Comparison of ENCODE assay signal across 1 cellular context in the genomic region with DNA sequence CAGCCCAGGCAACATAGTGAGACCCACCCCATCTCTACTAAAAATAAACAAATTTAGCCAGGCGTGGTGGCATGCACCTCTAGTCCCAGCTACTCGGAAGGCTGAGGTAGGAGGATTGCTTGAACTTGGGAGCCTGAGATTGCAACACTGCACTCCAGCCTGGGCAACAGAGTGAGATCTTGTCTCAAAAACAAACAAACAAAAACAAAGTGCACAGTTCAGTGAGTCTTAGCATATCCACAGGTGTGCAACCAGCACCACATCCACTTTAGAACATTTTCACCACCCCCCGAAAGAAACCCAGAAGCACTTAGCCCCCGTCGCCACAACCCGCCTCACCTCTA.
TF ChIP-seq lines count a peak whose summit lies in the region.

No MANE protein-coding gene starts in this region.

TF ChIP-seq in HCT116, 20 proteins besides CTCF, POLR2A, EP300 and RAD21:
- no peak for TF ChIP-seq YY1 (IDR thresholded peaks at IDR 0.05; ENCODE audit: extremely low read depth, insufficient replicate concordance, low read depth, low read length)
- no peak for TF ChIP-seq MAX (IDR thresholded peaks at IDR 0.05)
- no peak for TF ChIP-seq FOSL1 (IDR thresholded peaks at IDR 0.05; ENCODE audit: low read depth)
- TF ChIP-seq JUND (IDR thresholded peaks at IDR 0.05): no peak
- TF ChIP-seq, protein P1, sequence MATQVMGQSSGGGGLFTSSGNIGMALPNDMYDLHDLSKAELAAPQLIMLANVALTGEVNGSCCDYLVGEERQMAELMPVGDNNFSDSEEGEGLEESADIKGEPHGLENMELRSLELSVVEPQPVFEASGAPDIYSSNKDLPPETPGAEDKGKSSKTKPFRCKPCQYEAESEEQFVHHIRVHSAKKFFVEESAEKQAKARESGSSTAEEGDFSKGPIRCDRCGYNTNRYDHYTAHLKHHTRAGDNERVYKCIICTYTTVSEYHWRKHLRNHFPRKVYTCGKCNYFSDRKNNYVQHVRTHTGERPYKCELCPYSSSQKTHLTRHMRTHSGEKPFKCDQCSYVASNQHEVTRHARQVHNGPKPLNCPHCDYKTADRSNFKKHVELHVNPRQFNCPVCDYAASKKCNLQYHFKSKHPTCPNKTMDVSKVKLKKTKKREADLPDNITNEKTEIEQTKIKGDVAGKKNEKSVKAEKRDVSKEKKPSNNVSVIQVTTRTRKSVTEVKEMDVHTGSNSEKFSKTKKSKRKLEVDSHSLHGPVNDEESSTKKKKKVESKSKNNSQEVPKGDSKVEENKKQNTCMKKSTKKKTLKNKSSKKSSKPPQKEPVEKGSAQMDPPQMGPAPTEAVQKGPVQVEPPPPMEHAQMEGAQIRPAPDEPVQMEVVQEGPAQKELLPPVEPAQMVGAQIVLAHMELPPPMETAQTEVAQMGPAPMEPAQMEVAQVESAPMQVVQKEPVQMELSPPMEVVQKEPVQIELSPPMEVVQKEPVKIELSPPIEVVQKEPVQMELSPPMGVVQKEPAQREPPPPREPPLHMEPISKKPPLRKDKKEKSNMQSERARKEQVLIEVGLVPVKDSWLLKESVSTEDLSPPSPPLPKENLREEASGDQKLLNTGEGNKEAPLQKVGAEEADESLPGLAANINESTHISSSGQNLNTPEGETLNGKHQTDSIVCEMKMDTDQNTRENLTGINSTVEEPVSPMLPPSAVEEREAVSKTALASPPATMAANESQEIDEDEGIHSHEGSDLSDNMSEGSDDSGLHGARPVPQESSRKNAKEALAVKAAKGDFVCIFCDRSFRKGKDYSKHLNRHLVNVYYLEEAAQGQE (IDR thresholded peaks at IDR 0.05; ENCODE audit: low read depth): no peak
- no peak for TF ChIP-seq TCF7L2 (IDR thresholded peaks at IDR 0.05; ENCODE audit: borderline replicate concordance, extremely low read depth, insufficient read depth, insufficient read length)
- TF ChIP-seq EZH2phosphoT487 (IDR thresholded peaks at IDR 0.05; ENCODE audit: borderline replicate concordance): no peak
- no peak for TF ChIP-seq ZNF274 (IDR thresholded peaks at IDR 0.05; ENCODE audit: low read depth, low read length)
- no peak for TF ChIP-seq SRF (IDR thresholded peaks at IDR 0.05; ENCODE audit: low read depth)
- TF ChIP-seq ELF1 (IDR thresholded peaks at IDR 0.05; ENCODE audit: borderline replicate concordance, low read depth): no peak
- TF ChIP-seq EZH2 (IDR thresholded peaks at IDR 0.05): no peak
- TF ChIP-seq, protein P2, sequence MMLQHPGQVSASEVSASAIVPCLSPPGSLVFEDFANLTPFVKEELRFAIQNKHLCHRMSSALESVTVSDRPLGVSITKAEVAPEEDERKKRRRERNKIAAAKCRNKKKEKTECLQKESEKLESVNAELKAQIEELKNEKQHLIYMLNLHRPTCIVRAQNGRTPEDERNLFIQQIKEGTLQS (IDR thresholded peaks at IDR 0.05): no peak
- no peak for TF ChIP-seq SIN3A (IDR thresholded peaks at IDR 0.05; ENCODE audit: low read depth)
- no peak for TF ChIP-seq CBX3 (IDR thresholded peaks at IDR 0.05; ENCODE audit: low read depth)
- TF ChIP-seq SP1 (IDR thresholded peaks at IDR 0.05; ENCODE audit: low read depth): no peak
- TF ChIP-seq CEBPB (IDR thresholded peaks at IDR 0.05; ENCODE audit: low read depth): no peak
- TF ChIP-seq ZFX (IDR thresholded peaks at IDR 0.05): no peak
TF ChIP-seq in HCT116: peak in this region for 0.
